Comparison of ENCODE assay signal across 12 cellular contexts in the genomic region with DNA sequence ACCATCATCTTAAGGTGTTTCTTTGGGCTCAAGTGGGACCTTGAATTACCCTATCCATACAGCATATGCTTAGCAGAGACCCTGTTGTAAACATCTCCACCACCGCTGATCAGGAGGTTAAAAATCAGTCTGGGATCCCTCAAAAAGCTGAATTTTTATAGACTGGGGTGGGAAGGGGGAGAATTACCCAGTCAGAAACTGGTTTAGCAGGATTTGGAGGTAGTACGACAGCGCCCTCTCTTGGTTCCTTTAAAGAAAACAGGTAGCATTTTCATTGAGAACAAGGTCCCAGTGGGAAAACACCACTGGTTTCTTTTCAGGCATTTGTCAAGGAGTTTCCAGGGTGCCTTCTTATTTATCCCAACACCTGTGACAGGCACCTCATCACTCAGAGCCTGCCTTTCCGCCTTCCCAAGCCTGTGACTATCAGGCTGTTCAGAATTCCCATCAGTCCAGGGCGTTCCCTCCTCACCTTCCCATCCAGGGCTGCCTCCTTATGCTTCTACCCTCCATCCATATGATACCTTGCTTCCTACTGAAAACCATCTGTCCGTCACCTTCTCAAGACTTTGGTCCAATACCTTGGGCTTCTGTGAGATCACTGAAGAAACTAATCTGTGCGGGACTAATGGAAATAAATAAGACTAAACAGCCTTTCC.
DNase-seq lines count a peak whose midpoint lies in the region; ATAC-seq, FAIRE-seq and TF ChIP-seq lines count a peak whose summit lies in the region.
"Had no signal": no experiment of that assay in that cellular context is flagged by ENCODE, and none has a peak within 500 bp of the region (broad histone marks: within the 10 kb centered on the region; RNA-seq: fewer than 3 reads in every experiment).

No MANE protein-coding gene starts in this region.

- no peak for TF ChIP-seq POLR2A in GM12891 (IDR thresholded peaks at IDR 0.05; ENCODE audit: low read depth, low read length)

- TF ChIP-seq CTCF in GM12865 (IDR thresholded peaks at IDR 0.05; ENCODE audit: insufficient read depth, low read depth, low read length, missing control alignments), result peak; percentile 47
- peak; percentile 80 for TF ChIP-seq CTCF in choroid plexus epithelial cell (conservative IDR thresholded peaks at IDR 0.05; ENCODE audit: low read depth, low read length)
- TF ChIP-seq CTCF in neural crest cell (conservative IDR thresholded peaks at IDR 0.05), result peak; percentile 67

- H3K27ac Mint-ChIP-seq in neural crest cell (ENCODE audit: unreplicated experiment), result peak overlapping the region; percentile 58
- H3K27ac Mint-ChIP-seq: dendritic cell treated with granulocyte-macrophage colony-stimulating factor and Interleukin-4, amounts not matched to agents 40 ng/mL and 50 ng/mL, for 4 days; stimulated activated memory B cell treated with anti-CD40 and anti-IgM and Interleukin-4, amounts not matched to agents 10 μg/mL and 1 μg/mL and 100 μg/mL, for 72 hours had no signal

- no peaks in the 10 kb centered on the region for H3K4me1 ChIP-seq in small intestine (ENCODE audit: control insufficient read depth in 2 of 2, insufficient read depth in 1 of 2, low read depth in 1 of 2, low read length in 1 of 2)

- no peaks in the 10 kb centered on the region for H3K9me3 Mint-ChIP-seq in neural crest cell
- H3K9me3 Mint-ChIP-seq: dendritic cell treated with granulocyte-macrophage colony-stimulating factor and Interleukin-4, amounts not matched to agents 40 ng/mL and 50 ng/mL, for 4 days; stimulated activated memory B cell treated with anti-CD40 and anti-IgM and Interleukin-4, amounts not matched to agents 10 μg/mL and 1 μg/mL and 100 μg/mL, for 72 hours had no signal

- no peak for ATAC-seq in GM21529 (IDR thresholded peaks at IDR 0.05; ENCODE audit: unreplicated experiment)
- ATAC-seq: stimulated activated memory B cell treated with anti-CD40 and anti-IgM and Interleukin-4, amounts not matched to agents 10 μg/mL and 1 μg/mL and 100 μg/mL, for 72 hours had no signal

- peaks cover 1 to 3% of the 10 kb centered on the region in 2 donors for H3K27me3 ChIP-seq in small intestine (ENCODE audit: control insufficient read depth in 2 of 2, insufficient read depth in 2 of 2, low read length in 2 of 2)

- H3K9me3 ChIP-seq in small intestine (ENCODE audit: control insufficient read depth, low read depth), result no peaks in the 10 kb centered on the region

- WGBS in small intestine, 3 donors, result 31 to 46% (median 37%) methylated on average over 7 of the region's 7 CpGs

- peaks cover 2% of the 10 kb centered on the region for H3K36me3 Mint-ChIP-seq in neural crest cell (ENCODE audit: low read depth)
- H3K36me3 Mint-ChIP-seq: stimulated activated memory B cell treated with anti-CD40 and anti-IgM and Interleukin-4, amounts not matched to agents 10 μg/mL and 1 μg/mL and 100 μg/mL, for 72 hours had no signal

- no peak for FAIRE-seq in GM12891 (lab: Jason Lieb, UNC)
- FAIRE-seq in small intestine (lab: Jason Lieb, UNC), result no peak

- no peaks in the 10 kb centered on the region for H3K27me3 Mint-ChIP-seq in neural crest cell (ENCODE audit: low read depth)
- H3K27me3 Mint-ChIP-seq: dendritic cell treated with granulocyte-macrophage colony-stimulating factor and Interleukin-4, amounts not matched to agents 40 ng/mL and 50 ng/mL, for 4 days had no signal

- no peaks in the 10 kb centered on the region for H3K36me3 ChIP-seq in small intestine (ENCODE audit: control insufficient read depth in 2 of 2, insufficient read depth in 2 of 2, low read length in 2 of 2)

- H3K4me3 ChIP-seq in GM12865 (ENCODE audit: low read depth, low read length), result no peak overlapping the region
- H3K4me3 ChIP-seq in choroid plexus epithelial cell (ENCODE audit: low read depth, low read length), result no peak overlapping the region
- no peak overlapping the region for H3K4me3 ChIP-seq in small intestine (ENCODE audit: low read depth in 1 of 2, low read length in 2 of 2)

- no peak overlapping the region for H3K27ac ChIP-seq in small intestine (ENCODE audit: low read depth in 1 of 2, low read length in 1 of 2)
- H3K27ac ChIP-seq: HL-60 had no signal

- H3K4me3 Mint-ChIP-seq in neural crest cell, result no peak overlapping the region
- H3K4me3 Mint-ChIP-seq: dendritic cell treated with granulocyte-macrophage colony-stimulating factor and Interleukin-4, amounts not matched to agents 40 ng/mL and 50 ng/mL, for 4 days; stimulated activated memory B cell treated with anti-CD40 and anti-IgM and Interleukin-4, amounts not matched to agents 10 μg/mL and 1 μg/mL and 100 μg/mL, for 72 hours had no signal

- no peaks in the 10 kb centered on the region for H3K4me1 Mint-ChIP-seq in neural crest cell
- H3K4me1 Mint-ChIP-seq: stimulated activated memory B cell treated with anti-CD40 and anti-IgM and Interleukin-4, amounts not matched to agents 10 μg/mL and 1 μg/mL and 100 μg/mL, for 72 hours had no signal

- DNase-seq in GM12865 (ENCODE audit: low read depth), result peak; percentile 21
- DNase-seq in NCI-H524 treated with DMSO at 0.1 percent for 48 hours (lab: John Stamatoyannopoulos, UW), result peak; percentile 14
- DNase-seq in choroid plexus epithelial cell (ENCODE audit: low read depth), result peak; percentile 76
- no peak for DNase-seq in neural crest cell (ENCODE audit: low read depth, low spot score)
- DNase-seq in GM12891 (ENCODE audit: insufficient read length, low spot score), result no peak
- no peak for DNase-seq in epidermal melanocyte (ENCODE audit: insufficient read length, low spot score)
- no peak for DNase-seq in small intestine
- DNase-seq: occipital lobe had no signal

TF ChIP-seq in GM12891, 5 proteins besides CTCF, POLR2A, EP300 and RAD21:
- TF ChIP-seq TAF1 (IDR thresholded peaks at IDR 0.05; ENCODE audit: low read depth, low read length) (no peak), SPI1 (IDR thresholded peaks at IDR 0.05; ENCODE audit: low read depth, low read length) (no peak), POU2F2 (IDR thresholded peaks at IDR 0.05; ENCODE audit: low read depth, low read length) (no peak), PAX5 (IDR thresholded peaks at IDR 0.05; ENCODE audit: insufficient read depth, low read length, severe bottlenecking) (no peak)
TF ChIP-seq in GM12891: peak in this region for 0.

Comparison
In these comparisons a context has a peak if more than half of its experiments do, and no peak if none do; other contexts are left out.
1. DNase-seq: peak in GM12865 (single experiment), NCI-H524 treated with DMSO at 0.1 percent for 48 hours (single experiment) and choroid plexus epithelial cell (single experiment); none in neural crest cell (single experiment), GM12891 (single experiment), epidermal melanocyte (single experiment) and small intestine (single experiment).
2. Peak in every context shown above with its lines, with median percentiles within 50 percentile points of each other: CTCF ChIP-seq.